Comparison of ENCODE assay signal across 8 cellular contexts in the genomic region with DNA sequence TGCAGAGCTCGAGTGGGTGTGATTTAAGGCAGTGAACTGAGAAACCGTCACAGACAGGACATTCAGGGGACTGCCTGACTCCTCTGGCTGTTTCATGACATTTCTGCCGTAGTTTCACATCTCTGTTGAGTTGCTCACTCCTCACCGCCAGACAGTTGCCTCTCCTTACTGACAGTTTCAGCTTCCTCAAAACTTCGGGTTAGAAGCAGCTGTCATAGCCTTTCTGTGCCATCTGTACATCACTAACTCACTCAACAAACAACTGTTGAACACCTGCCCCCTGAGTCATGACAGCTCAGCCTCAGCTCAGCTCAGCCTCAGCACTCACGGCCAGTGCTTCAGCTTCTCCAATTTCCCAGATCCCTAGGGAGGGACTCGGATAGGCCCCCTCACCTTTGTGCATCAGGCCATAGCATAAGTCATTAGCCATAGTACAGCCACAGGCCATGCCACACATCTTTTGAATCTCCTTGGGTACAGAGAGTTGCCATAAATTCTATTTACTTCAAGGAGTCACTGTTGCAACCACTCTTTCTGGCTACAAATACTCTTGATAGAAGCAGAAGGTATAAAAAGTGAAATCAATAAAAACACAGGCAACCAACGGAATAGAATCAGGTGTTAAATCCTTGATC. TPM values are rescaled to one million over a fixed set of nuclear protein-coding genes. Genes with fewer than 3 reads are reported as not detected.
DNase-seq lines count a peak whose midpoint lies in the region; ATAC-seq lines count a peak whose summit lies in the region.

No MANE protein-coding gene starts in this region.

- peaks cover 4% of the 10 kb centered on the region for H3K36me3 Mint-ChIP-seq in effector memory CD8-positive, alpha-beta T cell (ENCODE audit: insufficient read depth)

- H3K27ac Mint-ChIP-seq in effector memory CD8-positive, alpha-beta T cell = peak overlapping the region; percentile 67 to 92

- DNase-seq in LHCN-M2 (ENCODE audit: low read depth) (peak; percentile 92), HuH-7.5 (ENCODE audit: low spot score) (no peak), NCI-H2171 treated with DMSO at 0.1 percent for 48 hours (lab: John Stamatoyannopoulos, UW) (no peak), NCI-H226 (no peak), AG08396 (ENCODE audit: low spot score) (no peak)
- no peak for DNase-seq in effector memory CD8-positive, alpha-beta T cell

- H3K27me3 Mint-ChIP-seq in effector memory CD8-positive, alpha-beta T cell = no peaks in the 10 kb centered on the region

- H3K4me1 Mint-ChIP-seq in effector memory CD8-positive, alpha-beta T cell (ENCODE audit: low read depth in 2 of 2) = peaks cover 15 to 16% of the 10 kb centered on the region in 2 donors

- peak overlapping the region; percentile 28 to 64 for H3K4me3 Mint-ChIP-seq in effector memory CD8-positive, alpha-beta T cell

- ATAC-seq in GM18519 (IDR thresholded peaks at IDR 0.05; ENCODE audit: low FRiP score, unreplicated experiment) = peak; percentile 84
- ATAC-seq in GM21576 (IDR thresholded peaks at IDR 0.05; ENCODE audit: unreplicated experiment) = peak; percentile 88
- ATAC-seq in effector memory CD8-positive, alpha-beta T cell (replicated peaks) = peak; percentile 78

- no peaks in the 10 kb centered on the region for H3K9me3 Mint-ChIP-seq in effector memory CD8-positive, alpha-beta T cell

RNA-seq across cellular contexts. Expression of a gene that starts 6.2 kb away (rescaled TPM):
- 35.8 and 47.6 TPM in 2 replicates for total RNA-seq in LHCN-M2 (2014; rRNA removed)
- 22.0 TPM for polyA plus RNA-seq in LHCN-M2 (2012)

RNA-seq across cellular contexts. Expression of a gene that starts 23.3 kb away (rescaled TPM):
- total RNA-seq in LHCN-M2 (2014; rRNA removed) = not detected in 2 replicates
- polyA plus RNA-seq in LHCN-M2 (2012) = not detected
